Comparison of ENCODE assay signal across 15 cellular contexts in the genomic region with DNA sequence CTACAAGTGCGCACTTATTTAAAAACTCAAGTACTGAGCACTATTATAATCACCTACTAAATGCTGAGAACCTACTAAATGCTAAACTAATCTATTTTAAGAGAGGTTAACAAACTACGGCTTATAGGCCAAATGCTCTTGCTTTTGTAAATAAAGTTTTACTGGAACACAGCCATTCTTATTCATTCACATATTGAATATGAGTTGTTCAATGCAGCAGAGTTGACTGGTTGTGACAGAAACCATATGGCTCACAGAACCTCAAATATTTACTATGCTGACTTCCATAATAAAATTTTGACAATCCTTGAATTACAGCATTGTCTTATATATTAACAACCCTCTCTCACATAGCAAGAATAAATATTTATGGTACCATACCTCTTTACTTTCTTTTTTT.
DNase-seq lines count a peak whose midpoint lies in the region; ATAC-seq, FAIRE-seq and TF ChIP-seq lines count a peak whose summit lies in the region.
"Had no signal": no experiment of that assay in that cellular context is flagged by ENCODE, and none has a peak within 500 bp of the region (broad histone marks: within the 10 kb centered on the region; RNA-seq: fewer than 3 reads in every experiment).

No MANE protein-coding gene starts in this region.

- H3K9me3 ChIP-seq in PC-3 (ENCODE audit: low read length) (no peaks in the 10 kb centered on the region), endothelial cell of umbilical vein (replicated peaks; ENCODE audit: control insufficient read depth, insufficient read depth, low read length) (no peaks in the 10 kb centered on the region), mucosa of descending colon (no peaks in the 10 kb centered on the region)

- H3K79me2 ChIP-seq in PC-3 (ENCODE audit: low read length), result no peaks in the 10 kb centered on the region
- peaks cover 55% of the 10 kb centered on the region for H3K79me2 ChIP-seq in endothelial cell of umbilical vein (ENCODE audit: control insufficient read depth, insufficient read depth, low read length)

- H4K20me1 ChIP-seq in PC-3 (ENCODE audit: low read length), result no peaks in the 10 kb centered on the region
- no peaks in the 10 kb centered on the region for H4K20me1 ChIP-seq in endothelial cell of umbilical vein (replicated peaks; ENCODE audit: control insufficient read depth, extremely low read depth, insufficient read depth, low read length)

- H3K27ac ChIP-seq in PC-3 (ENCODE audit: low read length), result peak overlapping the region; percentile 91
- H3K27ac ChIP-seq in endothelial cell of umbilical vein (ENCODE audit: insufficient read depth, low read depth, low read length), result peak overlapping the region; percentile 51
- H3K27ac ChIP-seq: 22Rv1 had no signal

- intact Hi-C loops in PC-3 (cut with micrococcal nuclease), result loop anchor here (1.0 to 5.0 kb wide), 5 partner anchors 41 to 381 kb away; a partner anchor contains a TSS
- intact Hi-C loops in endothelial cell of umbilical vein (cut with micrococcal nuclease), result no loop called here
- intact Hi-C loops in mucosa of descending colon (cut with DNase I, micrococcal nuclease), result no loop called here

- peak overlapping the region; percentile 59 for H3K9ac ChIP-seq in PC-3 (ENCODE audit: low read length)
- no peak overlapping the region for H3K9ac ChIP-seq in endothelial cell of umbilical vein (replicated peaks; ENCODE audit: extremely low read depth, insufficient read depth, low read length)

- CTCF ChIA-PET in PC-3 (lab: Charles Lee) (no interaction called here), endothelial cell of umbilical vein (lab: Charles Lee) (interaction anchor here (1.4 to 1.9 kb wide), 2 partner anchors 10 to 14 kb away, joined by 4 to 5 read pairs; no protein-coding TSS in a partner anchor)

- dilution Hi-C loops in endothelial cell of umbilical vein (cut with MboI; ENCODE audit: extremely low pct_ligation_motif_present, low sequenced_read_pairs), result no loop called here

- FAIRE-seq in endothelial cell of umbilical vein (lab: Jason Lieb, UNC) (no peak), D721Med (lab: Jason Lieb, UNC) (no peak)
- FAIRE-seq: GM19239 had no signal

- no peak overlapping the region for H2AFZ ChIP-seq in PC-3 (ENCODE audit: low read length)
- H2AFZ ChIP-seq in endothelial cell of umbilical vein (ENCODE audit: low read depth, low read length), result no peak overlapping the region

- TF ChIP-seq CTCF in PC-3 (conservative IDR thresholded peaks at IDR 0.05; ENCODE audit: low read depth, low read length) (no peak), endothelial cell of umbilical vein (IDR thresholded peaks at IDR 0.05; ENCODE audit: extremely low read depth in 1 of 2, insufficient read depth in 1 of 2, low read depth in 1 of 2, low read length in 2 of 2) (no peak), mucosa of descending colon (IDR thresholded peaks at IDR 0.05) (no peak), D721Med (IDR thresholded peaks at IDR 0.05; ENCODE audit: insufficient read depth, missing control alignments) (no peak)

- no peak for TF ChIP-seq POLR2A in endothelial cell of umbilical vein (IDR thresholded peaks at IDR 0.05; ENCODE audit: low read depth, low read length)

- no TSS peak for BruUV-seq in PC-3 (replicated peaks; lab: Mats Ljungman, UMichigan)
- BruUV-seq in endothelial cell of umbilical vein (replicated peaks; lab: Mats Ljungman, UMichigan), result no TSS peak

- POLR2A ChIA-PET in PC-3 (lab: Charles Lee; ENCODE audit: unreplicated experiment) (interaction anchor here (0.7 kb wide), 1 partner anchor 40 kb away, joined by 3 read pairs; no protein-coding TSS in a partner anchor), endothelial cell of umbilical vein (lab: Charles Lee) (no interaction called here)

- H3F3A ChIP-seq in PC-3 (ENCODE audit: low read length, unreplicated experiment), result no peaks in the 10 kb centered on the region

- H3K36me3 ChIP-seq in PC-3 (ENCODE audit: low read depth, low read length), result no peaks in the 10 kb centered on the region
- no peaks in the 10 kb centered on the region for H3K36me3 ChIP-seq in endothelial cell of umbilical vein (ENCODE audit: control insufficient read depth in 2 of 2, extremely low read depth in 1 of 2, insufficient read depth in 2 of 2, low read length in 2 of 2)
- no peaks in the 10 kb centered on the region for H3K36me3 ChIP-seq in mucosa of descending colon (ENCODE audit: low read depth)

- H3K4me3 ChIP-seq in PC-3 (ENCODE audit: low read length) (peak overlapping the region; percentile 44; the same call in 1 of the 2 replicates), endothelial cell of umbilical vein (replicated peaks in 1 of 3; ENCODE audit: insufficient read depth in 1 of 3, low read depth in 1 of 3, low read length in 3 of 3) (no peak overlapping the region), mucosa of descending colon (no peak overlapping the region)

- DNase-seq in NCI-H1694 treated with DMSO at 0.1 percent for 48 hours (lab: John Stamatoyannopoulos, UW) (peak; percentile 3), NCI-H1694 (lab: John Stamatoyannopoulos, UW) (no peak), PC-3 (peak; percentile 88), endothelial cell of umbilical vein (ENCODE audit: low read depth, low spot score) (no peak), mucosa of descending colon (no peak), D721Med (ENCODE audit: insufficient read length, low spot score) (no peak)
- no peak for DNase-seq in activated CD4-positive, alpha-beta T cell treated with anti-CD3 and anti-CD28 coated beads, Interleukin-2, amount 50 U/mL, for 1 hour
- no peak for DNase-seq in activated effector memory CD4-positive, alpha-beta T cell treated with anti-CD3 and anti-CD28 coated beads, Interleukin-2, amount 50 U/mL, for 16 hours
- DNase-seq: CD8-positive, alpha-beta T cell; COR-L47; DND-41; GF-D8 had no signal

- H3K4me1 ChIP-seq in PC-3 (ENCODE audit: insufficient read depth, low read length) (peaks cover 47% of the 10 kb centered on the region), endothelial cell of umbilical vein (ENCODE audit: control insufficient read depth, extremely low read depth, insufficient read depth, low read length) (peaks cover 77% of the 10 kb centered on the region), mucosa of descending colon (ENCODE audit: low read depth) (no peaks in the 10 kb centered on the region)

- H3K27me3 ChIP-seq in PC-3 (ENCODE audit: low read length), result no peaks in the 10 kb centered on the region
- no peaks in the 10 kb centered on the region for H3K27me3 ChIP-seq in endothelial cell of umbilical vein (ENCODE audit: control insufficient read depth in 2 of 2, insufficient read depth in 2 of 2, low read length in 2 of 2)

- H3K9me2 ChIP-seq in PC-3 (replicated peaks; ENCODE audit: low read length), result no peaks in the 10 kb centered on the region

- H3K4me2 ChIP-seq in PC-3 (ENCODE audit: low read length), result peak overlapping the region; percentile 73
- peak overlapping the region; percentile 48 for H3K4me2 ChIP-seq in endothelial cell of umbilical vein (ENCODE audit: insufficient read depth, low read length)

- peak; percentile 62 for ATAC-seq in PC-3
- ATAC-seq in mucosa of descending colon, result peak; percentile 34
- ATAC-seq: CD8-positive, alpha-beta T cell; HCT116 had no signal

- H3K9me1 ChIP-seq in endothelial cell of umbilical vein (replicated peaks; ENCODE audit: control insufficient read depth, extremely low read depth, insufficient read depth, low read length), result no peaks in the 10 kb centered on the region

TF ChIP-seq in endothelial cell of umbilical vein, 7 proteins besides CTCF, POLR2A, EP300 and RAD21:
- no peak for TF ChIP-seq GATA2 (IDR thresholded peaks at IDR 0.05; ENCODE audit: insufficient read depth, insufficient read length, low read depth, low read length)
- no peak for TF ChIP-seq MYC (IDR thresholded peaks at IDR 0.05; ENCODE audit: low read depth, low read length)
- TF ChIP-seq EZH2 (IDR thresholded peaks at IDR 0.05; ENCODE audit: borderline replicate concordance, low read depth, low read length, severe bottlenecking), result no peak
- TF ChIP-seq, protein P1, sequence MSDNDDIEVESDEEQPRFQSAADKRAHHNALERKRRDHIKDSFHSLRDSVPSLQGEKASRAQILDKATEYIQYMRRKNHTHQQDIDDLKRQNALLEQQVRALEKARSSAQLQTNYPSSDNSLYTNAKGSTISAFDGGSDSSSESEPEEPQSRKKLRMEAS (IDR thresholded peaks at IDR 0.05; ENCODE audit: insufficient read depth, insufficient read length), result no peak
- no peak for TF ChIP-seq JUN (IDR thresholded peaks at IDR 0.05; ENCODE audit: borderline replicate concordance, insufficient read depth, insufficient read length, low read depth)
- no peak for TF ChIP-seq POLR2AphosphoS5 (IDR thresholded peaks at IDR 0.05; ENCODE audit: insufficient read depth, low read depth, low read length)
- TF ChIP-seq FOS (IDR thresholded peaks at IDR 0.05; ENCODE audit: borderline replicate concordance, insufficient read depth, low read length), result no peak

Comparison
In these comparisons a context has a peak if more than half of its experiments do, and no peak if none do; other contexts are left out.
1. DNase-seq: peak in NCI-H1694 treated with DMSO at 0.1 percent for 48 hours (single experiment) and PC-3 (single experiment); none in NCI-H1694 (single experiment), endothelial cell of umbilical vein (single experiment), mucosa of descending colon (0 of 3), activated CD4-positive, alpha-beta T cell treated with anti-CD3 and anti-CD28 coated beads, Interleukin-2, amount 50 U/mL, for 1 hour (single experiment), D721Med (single experiment) and activated effector memory CD4-positive, alpha-beta T cell treated with anti-CD3 and anti-CD28 coated beads, Interleukin-2, amount 50 U/mL, for 16 hours (single experiment).